ENCODE assay signal across 15 cellular contexts in genomic region chr2:190182071-190182524, GRCh38.
DNase-seq lines count a peak whose midpoint lies in the region; ATAC-seq and TF ChIP-seq lines count a peak whose summit lies in the region.
"Had no signal": no experiment of that assay in that cellular context is flagged by ENCODE, and none has a peak within 500 bp of the region (broad histone marks: within the 10 kb centered on the region; RNA-seq: fewer than 3 reads in every experiment).

No MANE protein-coding gene starts in this region.

- H3K9me3 ChIP-seq in hepatocyte (ENCODE audit: low read depth): no peaks in the 10 kb centered on the region
- no peaks in the 10 kb centered on the region for H3K9me3 ChIP-seq in ascending aorta

- H3K4me1 ChIP-seq in hepatocyte (ENCODE audit: insufficient read depth) (peaks cover 11% of the 10 kb centered on the region), ascending aorta (peaks cover 0 to 3% of the 10 kb centered on the region in 2 donors)

- H4K20me1 ChIP-seq in hepatocyte (ENCODE audit: insufficient read depth, poor library complexity, severe bottlenecking): no peaks in the 10 kb centered on the region

- H3K4me3 ChIP-seq in GM12865 (ENCODE audit: low read depth, low read length) (peak overlapping the region; percentile 76), hepatocyte (no peak overlapping the region), ascending aorta (no peak overlapping the region)
- H3K4me3 ChIP-seq: GM23248 had no signal

- H3K27me3 ChIP-seq in hepatocyte (no peaks in the 10 kb centered on the region), ascending aorta (no peaks in the 10 kb centered on the region)

- no peaks in the 10 kb centered on the region for H3K9me2 ChIP-seq in hepatocyte (replicated peaks; ENCODE audit: insufficient read depth)

- DNase-seq in GM12865 (ENCODE audit: low read depth) (peak; percentile 76), KBM-7 (peak; percentile 56), hepatocyte (ENCODE audit: low spot score) (no peak), ascending aorta (ENCODE audit: low spot score in 2 of 2) (no peak)
- DNase-seq in activated T-cell treated with anti-CD3 and anti-CD28 coated beads, Interleukin-2, amount 50 U/mL, for 24 hours: no peak
- no peak for DNase-seq in T-helper 2 cell treated with Interferon-gamma antibody and Interleukin-4, amounts not matched to agents 5 μg/mL and 100 μg/mL, for 36 hours (ENCODE audit: low spot score)
- DNase-seq: activated CD4-positive, CD25-positive, alpha-beta regulatory T cell treated with anti-CD3 and anti-CD28 coated beads, Interleukin-2, amount 50 U/mL, for 72 hours; activated effector memory CD4-positive, alpha-beta T cell treated with Interleukin-2 at 50 U/mL for 16 hours; mesendoderm; NCI-H1436 had no signal

- peak; percentile 48 for ATAC-seq in GM19395 (IDR thresholded peaks at IDR 0.05; ENCODE audit: unreplicated experiment)
- ATAC-seq in HG02610 (IDR thresholded peaks at IDR 0.05; ENCODE audit: unreplicated experiment): no peak
- ATAC-seq: Panc1 had no signal

- H3K27ac Mint-ChIP-seq in activated T-cell treated with anti-CD3 and anti-CD28 coated beads, Interleukin-2, amount 50 U/mL, for 24 hours: no peak overlapping the region
- no peak overlapping the region for H3K27ac Mint-ChIP-seq in T-helper 2 cell treated with Interferon-gamma antibody and Interleukin-4, amounts not matched to agents 5 μg/mL and 100 μg/mL, for 36 hours

- no peak overlapping the region for H3K4me3 Mint-ChIP-seq in activated T-cell treated with anti-CD3 and anti-CD28 coated beads, Interleukin-2, amount 50 U/mL, for 24 hours
- H3K4me3 Mint-ChIP-seq in T-helper 2 cell treated with Interferon-gamma antibody and Interleukin-4, amounts not matched to agents 5 μg/mL and 100 μg/mL, for 36 hours: no peak overlapping the region

- in situ Hi-C loops in KBM-7 (cut with MboI; ENCODE audit: low pct_unique_long_range_greater_than_20kb, low sequenced_read_pairs): no loop called here

- TF ChIP-seq CTCF in GM12865 (IDR thresholded peaks at IDR 0.05; ENCODE audit: insufficient read depth, low read depth, low read length, missing control alignments) (no peak), hepatocyte (IDR thresholded peaks at IDR 0.05; ENCODE audit: poor library complexity) (no peak), ascending aorta (IDR thresholded peaks at IDR 0.05) (no peak)

- no peaks in the 10 kb centered on the region for H3K9me3 Mint-ChIP-seq in activated T-cell treated with anti-CD3 and anti-CD28 coated beads, Interleukin-2, amount 50 U/mL, for 24 hours
- no peaks in the 10 kb centered on the region for H3K9me3 Mint-ChIP-seq in T-helper 2 cell treated with Interferon-gamma antibody and Interleukin-4, amounts not matched to agents 5 μg/mL and 100 μg/mL, for 36 hours

- 72% methylated on average over 3 of the region's 3 CpGs for WGBS in hepatocyte (ENCODE audit: low lambda C conversion rate, missing lambda C conversion rate)

- peaks cover 36% of the 10 kb centered on the region for H3K27me3 Mint-ChIP-seq in activated T-cell treated with anti-CD3 and anti-CD28 coated beads, Interleukin-2, amount 50 U/mL, for 24 hours
- peaks cover 34% of the 10 kb centered on the region for H3K27me3 Mint-ChIP-seq in T-helper 2 cell treated with Interferon-gamma antibody and Interleukin-4, amounts not matched to agents 5 μg/mL and 100 μg/mL, for 36 hours (ENCODE audit: low read depth)

- peak overlapping the region; percentile 91 for H3K4me2 ChIP-seq in hepatocyte

- no peaks in the 10 kb centered on the region for H3K79me2 ChIP-seq in hepatocyte

- H3K27ac ChIP-seq in hepatocyte (no peak overlapping the region), ascending aorta (peak overlapping the region in 1 of 2 donors; percentile 9)
- H3K27ac ChIP-seq: C4-2B, GM23248 had no signal

- intact Hi-C loops in ascending aorta (cut with DNase I): no loop called here

- no peak overlapping the region for H2AFZ ChIP-seq in hepatocyte

- H3K36me3 ChIP-seq in hepatocyte (replicated peaks; ENCODE audit: insufficient read depth, low read depth) (no peaks in the 10 kb centered on the region), ascending aorta (no peaks in the 10 kb centered on the region)

- peaks cover 9% of the 10 kb centered on the region for H3K4me1 Mint-ChIP-seq in activated T-cell treated with anti-CD3 and anti-CD28 coated beads, Interleukin-2, amount 50 U/mL, for 24 hours (ENCODE audit: low read depth)
- H3K4me1 Mint-ChIP-seq in T-helper 2 cell treated with Interferon-gamma antibody and Interleukin-4, amounts not matched to agents 5 μg/mL and 100 μg/mL, for 36 hours (ENCODE audit: low read depth): peaks cover 5% of the 10 kb centered on the region

- H3K36me3 Mint-ChIP-seq in activated T-cell treated with anti-CD3 and anti-CD28 coated beads, Interleukin-2, amount 50 U/mL, for 24 hours (ENCODE audit: low read depth): no peaks in the 10 kb centered on the region
- H3K36me3 Mint-ChIP-seq in T-helper 2 cell treated with Interferon-gamma antibody and Interleukin-4, amounts not matched to agents 5 μg/mL and 100 μg/mL, for 36 hours (ENCODE audit: low read depth): peaks cover 4% of the 10 kb centered on the region

Comparison
In these comparisons a context has a peak if more than half of its experiments do, and no peak if none do; other contexts are left out.
1. DNase-seq: peak in GM12865 (single experiment) and KBM-7 (single experiment); none in hepatocyte (single experiment), activated T-cell treated with anti-CD3 and anti-CD28 coated beads, Interleukin-2, amount 50 U/mL, for 24 hours (single experiment), T-helper 2 cell treated with Interferon-gamma antibody and Interleukin-4, amounts not matched to agents 5 μg/mL and 100 μg/mL, for 36 hours (single experiment) and ascending aorta (0 of 2).